Comparison of ENCODE assay signal across 8 cellular contexts in the genomic region with DNA sequence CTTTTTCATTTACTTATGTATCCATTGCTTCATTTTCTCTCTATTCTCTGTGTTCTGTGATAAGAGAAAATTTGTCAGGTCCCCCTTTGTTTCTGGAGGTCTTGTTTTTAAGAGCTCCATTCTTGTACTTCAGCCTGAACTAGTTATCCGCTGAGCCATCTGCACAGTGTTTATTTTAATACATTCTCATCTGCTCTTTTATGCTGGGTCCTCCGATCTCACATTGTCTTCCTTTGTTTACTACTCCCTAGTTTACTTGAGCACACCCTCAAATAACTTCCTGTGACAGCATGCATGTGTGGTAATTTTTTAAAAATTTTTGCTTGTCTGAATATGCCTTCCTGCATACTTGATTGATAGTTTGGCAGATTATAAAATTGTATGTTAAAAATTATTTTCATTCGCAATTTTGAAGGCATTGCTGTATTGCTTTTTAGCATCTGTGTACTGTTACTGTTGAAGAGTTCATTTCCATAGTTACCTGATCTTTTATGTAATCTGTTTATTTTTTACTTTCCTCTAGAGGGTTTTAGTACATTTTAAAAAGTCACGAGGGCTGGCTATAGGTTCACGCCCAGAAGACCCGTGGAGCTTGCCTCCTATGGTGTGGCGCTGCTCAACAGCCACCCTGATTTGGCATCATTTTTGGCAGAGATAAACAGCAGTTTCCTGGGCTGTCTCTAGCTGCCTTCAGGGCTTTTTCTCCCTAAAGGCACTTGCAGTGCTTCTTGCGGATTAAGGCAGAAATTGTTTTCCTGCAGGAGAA. TPM values are rescaled to one million over a fixed set of nuclear protein-coding genes. Genes with fewer than 3 reads are reported as not detected.
A peak's percentile ranks its signal among the peaks of the same experiment; 100 is the strongest.
DNase-seq lines count a peak whose midpoint lies in the region; ATAC-seq and TF ChIP-seq lines count a peak whose summit lies in the region.

No MANE protein-coding gene starts in this region.

- H3K27ac ChIP-seq in HUES48 (ENCODE audit: low read depth, low read length) (peak overlapping the region; percentile 77), gastrocnemius medialis (peak overlapping the region; percentile 20 to 60 (median 37))

- H3K4me1 Mint-ChIP-seq in glutamatergic neuron (ENCODE audit: low read depth, unreplicated experiment): peaks cover 30% of the 10 kb centered on the region

- H3K4me3 ChIP-seq in HUES48 (ENCODE audit: low read depth, low read length) (no peak overlapping the region), gastrocnemius medialis (no peak overlapping the region)

- no peaks in the 10 kb centered on the region for H3K27me3 Mint-ChIP-seq in glutamatergic neuron (ENCODE audit: unreplicated experiment)

- H3K4me3 Mint-ChIP-seq in glutamatergic neuron (ENCODE audit: unreplicated experiment): peak overlapping the region; percentile 61

- H3K4me1 ChIP-seq in HUES48 (ENCODE audit: control insufficient read depth, insufficient read depth, low read length) (peaks cover 27% of the 10 kb centered on the region), gastrocnemius medialis (peaks cover 41 to 45% of the 10 kb centered on the region in 2 donors)

- peak overlapping the region; percentile 97 for H3K27ac Mint-ChIP-seq in glutamatergic neuron (ENCODE audit: unreplicated experiment)

- in situ Hi-C loops in gastrocnemius medialis (cut with MboI; ENCODE audit: low sequenced_read_pairs in 4 of 4): no loop called here

- no peaks in the 10 kb centered on the region for H3K36me3 ChIP-seq in HUES48 (ENCODE audit: control insufficient read depth, insufficient read depth, low read length)
- no peaks in the 10 kb centered on the region for H3K36me3 ChIP-seq in gastrocnemius medialis

- peak overlapping the region; percentile 18; the same call in 1 of the 2 replicates for H3K9ac ChIP-seq in HUES48 (ENCODE audit: low read depth, low read length)

- H3K9me3 ChIP-seq in HUES48 (ENCODE audit: control insufficient read depth, insufficient read depth, low read length) (no peaks in the 10 kb centered on the region), gastrocnemius medialis (no peaks in the 10 kb centered on the region)

- ATAC-seq in gastrocnemius medialis (peak in 1 of 2 donors; percentile 24), GM19455 (IDR thresholded peaks at IDR 0.05; ENCODE audit: unreplicated experiment) (no peak), HG02623 (IDR thresholded peaks at IDR 0.05; ENCODE audit: unreplicated experiment) (no peak)

- no peaks in the 10 kb centered on the region for H3K9me3 Mint-ChIP-seq in glutamatergic neuron (ENCODE audit: unreplicated experiment)

- intact Hi-C loops in gastrocnemius medialis (cut with DNase I; ENCODE audit: low total_unique reads): no loop called here

- DNase-seq in AG08396 (ENCODE audit: low spot score) (peak; percentile 13), T follicular helper cell (ENCODE audit: low read depth) (peak; percentile 6), glutamatergic neuron (peak; percentile 24), gastrocnemius medialis (no peak), OCI-M2 (lab: John Stamatoyannopoulos, UW; ENCODE audit: unreplicated experiment) (no peak)

- no peak for TF ChIP-seq CTCF in glutamatergic neuron (IDR thresholded peaks at IDR 0.05; ENCODE audit: partially characterized antibody, unreplicated experiment)
- TF ChIP-seq CTCF in gastrocnemius medialis (IDR thresholded peaks at IDR 0.05 in 4 of 5, conservative IDR thresholded peaks at IDR 0.05 in 1 of 5): no peak

- TF ChIP-seq POLR2A in gastrocnemius medialis (IDR thresholded peaks at IDR 0.05): no peak

- no peaks in the 10 kb centered on the region for H3K27me3 ChIP-seq in HUES48 (ENCODE audit: control insufficient read depth, insufficient read depth, low read length)
- no peaks in the 10 kb centered on the region for H3K27me3 ChIP-seq in gastrocnemius medialis

- no peaks in the 10 kb centered on the region for H3K36me3 Mint-ChIP-seq in glutamatergic neuron (ENCODE audit: unreplicated experiment)

RNA-seq across cellular contexts. Expression of a gene that starts 31.9 kb away (rescaled TPM):
- 27.0 TPM for total RNA-seq in glutamatergic neuron (ENCODE audit: unreplicated experiment)
- 10 to 100 TPM in 1 of 4 donors, 1 to 10 TPM in 3; 5.1 to 11.7 (median 8.7) TPM for total RNA-seq in gastrocnemius medialis

Comparison
In these comparisons a context has a peak if more than half of its experiments do, and no peak if none do; other contexts are left out.
1. DNase-seq: peak in AG08396 (single experiment), T follicular helper cell (single experiment) and glutamatergic neuron (single experiment); none in gastrocnemius medialis (0 of 2) and OCI-M2 (single experiment).